9 cellular contexts compared by ENCODE assay signal in genomic region chr20:4161447-4162251, GRCh38. TPM values are rescaled to one million over a fixed set of nuclear protein-coding genes. Genes with fewer than 3 reads are reported as not detected.
DNase-seq lines count a peak whose midpoint lies in the region; ATAC-seq, FAIRE-seq and TF ChIP-seq lines count a peak whose summit lies in the region.
"Had no signal": no experiment of that assay in that cellular context is flagged by ENCODE, and none has a peak within 500 bp of the region (broad histone marks: within the 10 kb centered on the region; RNA-seq: fewer than 3 reads in every experiment).

No MANE protein-coding gene starts in this region.

- H3K4me3 Mint-ChIP-seq in activated naive CD8-positive, alpha-beta T cell treated with anti-CD3 and anti-CD28 coated beads, Interleukin-2, amount 10 ng/mL, durations not matched to agents 7 days and 5 days = peak overlapping the region; percentile 39
- no peak overlapping the region for H3K4me3 Mint-ChIP-seq in activated naive CD8-positive, alpha-beta T cell treated with anti-CD3 and anti-CD28 coated beads for 36 hours
- H3K4me3 Mint-ChIP-seq in T-helper 1 cell treated with Interleukin-12 subunit alpha and Interleukin-12 subunit beta and Interleukin-4 antibody, amounts not matched to agents 30 μg/mL and 1 μg/mL, for 36 hours = peak overlapping the region; percentile 44
- H3K4me3 Mint-ChIP-seq: activated naive CD4-positive, alpha-beta T cell treated with anti-CD3 and anti-CD28 coated beads, Interleukin-2, amount 50 U/mL, for 24 hours had no signal

- H3K27ac Mint-ChIP-seq in activated naive CD8-positive, alpha-beta T cell treated with anti-CD3 and anti-CD28 coated beads, Interleukin-2, amount 10 ng/mL, durations not matched to agents 7 days and 5 days = peak overlapping the region; percentile 67
- no peak overlapping the region for H3K27ac Mint-ChIP-seq in activated naive CD8-positive, alpha-beta T cell treated with anti-CD3 and anti-CD28 coated beads for 36 hours
- peak overlapping the region; percentile 80 for H3K27ac Mint-ChIP-seq in T-helper 1 cell treated with Interleukin-12 subunit alpha and Interleukin-12 subunit beta and Interleukin-4 antibody, amounts not matched to agents 30 μg/mL and 1 μg/mL, for 36 hours
- H3K27ac Mint-ChIP-seq: activated naive CD4-positive, alpha-beta T cell treated with anti-CD3 and anti-CD28 coated beads, Interleukin-2, amount 50 U/mL, for 24 hours had no signal

- intact Hi-C loops in tibial artery (cut with DNase I; ENCODE audit: low total_unique reads) = no loop called here

- no peaks in the 10 kb centered on the region for H3K9me3 Mint-ChIP-seq in activated naive CD8-positive, alpha-beta T cell treated with anti-CD3 and anti-CD28 coated beads, Interleukin-2, amount 10 ng/mL, durations not matched to agents 7 days and 5 days
- H3K9me3 Mint-ChIP-seq in activated naive CD8-positive, alpha-beta T cell treated with anti-CD3 and anti-CD28 coated beads for 36 hours = no peaks in the 10 kb centered on the region
- no peaks in the 10 kb centered on the region for H3K9me3 Mint-ChIP-seq in T-helper 1 cell treated with Interleukin-12 subunit alpha and Interleukin-12 subunit beta and Interleukin-4 antibody, amounts not matched to agents 30 μg/mL and 1 μg/mL, for 36 hours
- H3K9me3 Mint-ChIP-seq: activated naive CD4-positive, alpha-beta T cell treated with anti-CD3 and anti-CD28 coated beads, Interleukin-2, amount 50 U/mL, for 24 hours had no signal

- H3K4me1 ChIP-seq in keratinocyte (ENCODE audit: control insufficient read depth, extremely low read depth, insufficient read depth, low read length) (peaks cover 33% of the 10 kb centered on the region), upper lobe of left lung (peaks cover 6 to 15% (median 10%) of the 10 kb centered on the region in 4 donors), tibial artery (peaks cover 0 to 9% (median 0%) of the 10 kb centered on the region in 4 donors)

- ATAC-seq in activated naive CD8-positive, alpha-beta T cell treated with anti-CD3 and anti-CD28 coated beads, Interleukin-2, amount 10 ng/mL, durations not matched to agents 7 days and 5 days (ENCODE audit: low read depth) = peak; percentile 80
- ATAC-seq in upper lobe of left lung (ENCODE audit: low FRiP score in 2 of 2) = no peak

- H3K36me3 Mint-ChIP-seq in activated naive CD8-positive, alpha-beta T cell treated with anti-CD3 and anti-CD28 coated beads, Interleukin-2, amount 10 ng/mL, durations not matched to agents 7 days and 5 days = no peaks in the 10 kb centered on the region
- H3K36me3 Mint-ChIP-seq in activated naive CD8-positive, alpha-beta T cell treated with anti-CD3 and anti-CD28 coated beads for 36 hours = no peaks in the 10 kb centered on the region
- H3K36me3 Mint-ChIP-seq in T-helper 1 cell treated with Interleukin-12 subunit alpha and Interleukin-12 subunit beta and Interleukin-4 antibody, amounts not matched to agents 30 μg/mL and 1 μg/mL, for 36 hours (ENCODE audit: low read depth) = no peaks in the 10 kb centered on the region
- H3K36me3 Mint-ChIP-seq: activated naive CD4-positive, alpha-beta T cell treated with anti-CD3 and anti-CD28 coated beads, Interleukin-2, amount 50 U/mL, for 24 hours had no signal

- H3K27me3 Mint-ChIP-seq in activated naive CD8-positive, alpha-beta T cell treated with anti-CD3 and anti-CD28 coated beads, Interleukin-2, amount 10 ng/mL, durations not matched to agents 7 days and 5 days = peaks cover 2% of the 10 kb centered on the region
- peaks cover 11% of the 10 kb centered on the region for H3K27me3 Mint-ChIP-seq in activated naive CD8-positive, alpha-beta T cell treated with anti-CD3 and anti-CD28 coated beads for 36 hours
- H3K27me3 Mint-ChIP-seq in T-helper 1 cell treated with Interleukin-12 subunit alpha and Interleukin-12 subunit beta and Interleukin-4 antibody, amounts not matched to agents 30 μg/mL and 1 μg/mL, for 36 hours (ENCODE audit: low read depth) = no peaks in the 10 kb centered on the region
- H3K27me3 Mint-ChIP-seq: activated naive CD4-positive, alpha-beta T cell treated with anti-CD3 and anti-CD28 coated beads, Interleukin-2, amount 50 U/mL, for 24 hours had no signal

- no peak for TF ChIP-seq EP300 in upper lobe of left lung (IDR thresholded peaks at IDR 0.05)

- H3K79me2 ChIP-seq in keratinocyte (ENCODE audit: control insufficient read depth, insufficient read depth, low read length) = peaks cover 8% of the 10 kb centered on the region

- H3K9ac ChIP-seq in keratinocyte (ENCODE audit: control insufficient read depth, extremely low read depth, insufficient read depth, low read length) = peak overlapping the region; percentile 29

- H3K4me1 Mint-ChIP-seq in activated naive CD8-positive, alpha-beta T cell treated with anti-CD3 and anti-CD28 coated beads, Interleukin-2, amount 10 ng/mL, durations not matched to agents 7 days and 5 days = peaks cover 13% of the 10 kb centered on the region
- H3K4me1 Mint-ChIP-seq in activated naive CD8-positive, alpha-beta T cell treated with anti-CD3 and anti-CD28 coated beads for 36 hours = peaks cover 17% of the 10 kb centered on the region
- H3K4me1 Mint-ChIP-seq in T-helper 1 cell treated with Interleukin-12 subunit alpha and Interleukin-12 subunit beta and Interleukin-4 antibody, amounts not matched to agents 30 μg/mL and 1 μg/mL, for 36 hours (ENCODE audit: low read depth) = peaks cover 46% of the 10 kb centered on the region

- TF ChIP-seq CTCF in keratinocyte (optimal IDR thresholded peaks at IDR 0.05 in 1 of 3, IDR thresholded peaks at IDR 0.05 in 1 of 3, conservative IDR thresholded peaks at IDR 0.05 in 1 of 3; ENCODE audit: extremely low read depth in 1 of 3, insufficient read depth in 2 of 3, low read length in 3 of 3) (no peak), upper lobe of left lung (IDR thresholded peaks at IDR 0.05) (no peak), tibial artery (IDR thresholded peaks at IDR 0.05) (no peak)

- H3K9me3 ChIP-seq in keratinocyte (ENCODE audit: control insufficient read depth, low read depth, low read length) = no peaks in the 10 kb centered on the region
- no peaks in the 10 kb centered on the region for H3K9me3 ChIP-seq in upper lobe of left lung
- no peaks in the 10 kb centered on the region for H3K9me3 ChIP-seq in tibial artery

- POLR2A ChIA-PET in activated naive CD8-positive, alpha-beta T cell treated with anti-CD3 and anti-CD28 coated beads, Interleukin-2, amount 10 ng/mL, durations not matched to agents 7 days and 5 days (lab: Charles Lee) = no interaction called here

- TF ChIP-seq POLR2A in upper lobe of left lung (IDR thresholded peaks at IDR 0.05) = no peak

- peak overlapping the region; percentile 50 for H3K4me2 ChIP-seq in keratinocyte (ENCODE audit: control insufficient read depth, extremely low read depth, insufficient read depth, low read depth, low read length)

- H2AFZ ChIP-seq in keratinocyte (ENCODE audit: control insufficient read depth, low read length) = peak overlapping the region; percentile 12

- H3K4me3 ChIP-seq in keratinocyte (ENCODE audit: control insufficient read depth in 2 of 3, extremely low read depth in 1 of 3, insufficient read depth in 2 of 3, low read depth in 1 of 3, low read length in 3 of 3) (peak overlapping the region in 1 of 3 experiments; percentile 44), upper lobe of left lung (no peak overlapping the region), tibial artery (no peak overlapping the region)

- 32 to 44% methylated on average over 16 to 26 of the region's 26 CpGs for WGBS in upper lobe of left lung, 2 donors

- dilution Hi-C loops in keratinocyte (cut with MboI; ENCODE audit: extremely low pct_ligation_motif_present, low sequenced_read_pairs) = no loop called here

- peak overlapping the region; percentile 47 for H3K27ac ChIP-seq in keratinocyte (ENCODE audit: control insufficient read depth, insufficient read depth, low read length)
- H3K27ac ChIP-seq in upper lobe of left lung = peak overlapping the region in 1 of 4 donors; percentile 56
- H3K27ac ChIP-seq in tibial artery = no peak overlapping the region

- DNase-seq in activated naive CD8-positive, alpha-beta T cell treated with anti-CD3 and anti-CD28 coated beads, Interleukin-2, amount 10 ng/mL, durations not matched to agents 7 days and 5 days = peak; percentile 47
- DNase-seq in activated naive CD8-positive, alpha-beta T cell treated with anti-CD3 and anti-CD28 coated beads for 36 hours = no peak
- DNase-seq in keratinocyte (ENCODE audit: low read depth, low spot score) = no peak
- peak; percentile 42 to 73 for DNase-seq in upper lobe of left lung
- no peak for DNase-seq in GOT3 (lab: John Stamatoyannopoulos, UW)
- no peak for DNase-seq in tibial artery
- no peak for DNase-seq in OCI-M2 (lab: John Stamatoyannopoulos, UW; ENCODE audit: unreplicated experiment)

- H3K27me3 ChIP-seq in keratinocyte (ENCODE audit: control insufficient read depth, extremely low read depth, insufficient read depth, low read length) = no peaks in the 10 kb centered on the region
- H3K27me3 ChIP-seq in upper lobe of left lung = no peaks in the 10 kb centered on the region
- H3K27me3 ChIP-seq in tibial artery = no peaks in the 10 kb centered on the region

- no peaks in the 10 kb centered on the region for H4K20me1 ChIP-seq in keratinocyte (ENCODE audit: control insufficient read depth, extremely low read depth, insufficient read depth, low read length)

- H3K36me3 ChIP-seq in keratinocyte (ENCODE audit: control insufficient read depth in 2 of 2, extremely low read depth in 1 of 2, insufficient read depth in 2 of 2, low read length in 2 of 2) = no peaks in the 10 kb centered on the region
- no peaks in the 10 kb centered on the region for H3K36me3 ChIP-seq in upper lobe of left lung
- no peaks in the 10 kb centered on the region for H3K36me3 ChIP-seq in tibial artery

- FAIRE-seq in keratinocyte (lab: Jason Lieb, UNC) = peak; percentile 65

- H3K9me1 ChIP-seq in keratinocyte (ENCODE audit: control insufficient read depth, extremely low read depth, insufficient read depth, low read length) = peaks cover 12% of the 10 kb centered on the region

RNA-seq across cellular contexts. Expression of gene SMOX, which starts 13.0 kb away (rescaled TPM):
- total RNA-seq in activated naive CD8-positive, alpha-beta T cell treated with anti-CD3 and anti-CD28 coated beads, Interleukin-2, amount 10 ng/mL, durations not matched to agents 7 days and 5 days = 1 to 10 TPM; 1.6 to 2.1 TPM
- 1 to 10 TPM; 1.6 to 2.1 TPM for total RNA-seq in activated naive CD8-positive, alpha-beta T cell treated with anti-CD3 and anti-CD28 coated beads for 36 hours
- polyA plus RNA-seq in keratinocyte = 2.0 to 4.3 TPM (median 2.6 TPM) in 3 replicates
- polyA plus RNA-seq in keratinocyte (2011; ENCODE audit: low read depth) = 4.9 TPM
- polyA plus RNA-seq in keratinocyte (2011; cell fraction: cytosol; rRNA removed) = 2.5 and 5.3 TPM in 2 replicates
- polyA plus RNA-seq in keratinocyte (2011; cell fraction: nucleus; rRNA removed) = 5.6 and 7.2 TPM in 2 replicates
- polyA plus RNA-seq in keratinocyte (2012; ENCODE audit: low replicate concordance) = 8.6 and 13.6 TPM in 2 replicates
- 0.89 to 9.2 TPM (median 2.3 TPM) in 3 replicates for polyA minus RNA-seq in keratinocyte
- 7.9 TPM for polyA minus RNA-seq in keratinocyte (2011; cell fraction: cytosol; rRNA and poly(A)+ RNA removed)
- 1.9 and 3.1 TPM in 2 replicates for polyA minus RNA-seq in keratinocyte (2011; cell fraction: nucleus; rRNA and poly(A)+ RNA removed)
- 1 to 10 TPM; 2.3 to 8.4 (median 3.9) TPM for total RNA-seq in upper lobe of left lung

Comparison
In these comparisons a context has a peak if more than half of its experiments do, and no peak if none do; other contexts are left out.
1. DNase-seq: peak in activated naive CD8-positive, alpha-beta T cell treated with anti-CD3 and anti-CD28 coated beads, Interleukin-2, amount 10 ng/mL, durations not matched to agents 7 days and 5 days (single experiment) and upper lobe of left lung (2 of 2); none in activated naive CD8-positive, alpha-beta T cell treated with anti-CD3 and anti-CD28 coated beads for 36 hours (single experiment), keratinocyte (single experiment), GOT3 (single experiment), tibial artery (0 of 2) and OCI-M2 (single experiment).